ENCODE assay signal across 7 cellular contexts in the genomic region with DNA sequence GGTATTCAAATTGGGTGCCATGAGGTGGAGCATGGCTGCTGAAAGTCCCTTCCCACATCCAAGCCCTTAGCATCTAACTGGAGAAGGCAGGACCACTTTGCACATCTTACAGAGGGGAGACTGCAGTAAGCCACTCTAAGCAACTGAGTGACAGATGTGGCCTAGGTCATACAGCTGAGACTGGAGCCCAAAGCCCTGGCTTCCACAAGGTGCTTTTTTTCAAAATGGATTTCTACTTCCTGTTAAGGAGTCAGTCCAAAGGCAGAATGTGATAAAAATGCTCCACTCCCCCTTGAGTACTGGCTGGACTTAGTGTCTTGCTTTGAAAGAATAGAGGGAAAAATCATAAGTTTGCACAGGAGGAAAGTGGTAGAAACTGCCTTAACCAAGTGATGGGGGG.
"Had no signal": no experiment of that assay in that cellular context is flagged by ENCODE, and none has a peak within 500 bp of the region (broad histone marks: within the 10 kb centered on the region; RNA-seq: fewer than 3 reads in every experiment).

No MANE protein-coding gene starts in this region.

- H3K4me1 ChIP-seq: HAP-1 had no signal

- H3K4me3 ChIP-seq: GM23248, HAP-1 had no signal

- DNase-seq: GM23248, GOT3, H7, IMR-90, KBM-7 had no signal

- ATAC-seq: HCT116 had no signal

- H2AFZ ChIP-seq: GM23248 had no signal

- H3K36me3 ChIP-seq: HAP-1 had no signal

- H3K27ac ChIP-seq: GM23248 had no signal

- H3K9me3 ChIP-seq: HAP-1 had no signal

- H3K9ac ChIP-seq: GM23248 had no signal
